12 cellular contexts compared by ENCODE assay signal in the genomic region with DNA sequence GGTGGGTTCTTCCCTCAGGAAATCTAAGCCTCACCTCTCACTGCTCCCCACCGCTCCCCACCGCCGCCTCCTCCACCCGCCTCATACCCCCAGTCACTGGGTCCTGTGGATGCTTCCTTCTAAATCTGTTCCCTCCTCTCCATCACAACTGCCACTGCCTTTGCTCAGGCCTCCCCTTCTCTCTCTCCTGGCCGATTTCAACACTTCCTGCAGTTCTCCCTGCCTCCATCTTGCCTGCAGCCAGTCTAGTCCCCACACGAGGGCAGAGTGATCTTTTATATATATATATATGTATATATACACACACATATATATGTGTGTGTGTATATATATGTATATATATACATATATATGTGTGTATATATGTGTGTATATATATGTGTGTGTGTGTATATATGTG. TPM values are rescaled to one million over a fixed set of nuclear protein-coding genes. Genes with fewer than 3 reads are reported as not detected.
A peak's percentile ranks its signal among the peaks of the same experiment; 100 is the strongest.
DNase-seq lines count a peak whose midpoint lies in the region; TF ChIP-seq lines count a peak whose summit lies in the region.
"Had no signal": no experiment of that assay in that cellular context is flagged by ENCODE, and none has a peak within 500 bp of the region (broad histone marks: within the 10 kb centered on the region; RNA-seq: fewer than 3 reads in every experiment).

No MANE protein-coding gene starts in this region.

- no peak overlapping the region for H3K4me2 ChIP-seq in Loucy (ENCODE audit: low read depth, low read length, poor library complexity, severe bottlenecking)

- TF ChIP-seq CTCF in Loucy (conservative IDR thresholded peaks at IDR 0.05; ENCODE audit: low read length) (no peak; the same call in 1 of the 2 replicates), nephron progenitor cell (IDR thresholded peaks at IDR 0.05) (no peak)

- peaks cover 4% of the 10 kb centered on the region for H3K36me3 Mint-ChIP-seq in nephron progenitor cell (ENCODE audit: low read depth)
- H3K36me3 Mint-ChIP-seq: memory B cell had no signal

- H3K79me2 ChIP-seq in Loucy (ENCODE audit: insufficient read depth, low read length): no peaks in the 10 kb centered on the region

- peak; percentile 30 for DNase-seq in DMS 273 (lab: John Stamatoyannopoulos, UW; ENCODE audit: unreplicated experiment)
- no peak for DNase-seq in DMS 273 treated with DMSO at 0.1 percent for 48 hours (lab: John Stamatoyannopoulos, UW)
- DNase-seq in UCSD-AML1 (lab: John Stamatoyannopoulos, UW; ENCODE audit: unreplicated experiment): peak; percentile 42
- peak; percentile 50 for DNase-seq in left kidney (ENCODE audit: low read depth, low spot score)
- DNase-seq in NCI-H1105 treated with DMSO at 0.1 percent for 48 hours (lab: John Stamatoyannopoulos, UW): no peak
- no peak for DNase-seq in mesenteric fat pad (ENCODE audit: low spot score)
- DNase-seq in nephron progenitor cell: no peak
- DNase-seq: aorta, Right ventricle myocardium superior had no signal

- no peaks in the 10 kb centered on the region for H4K20me1 ChIP-seq in Loucy (ENCODE audit: insufficient read depth, low read length, poor library complexity, severe bottlenecking)

- peaks cover 29% of the 10 kb centered on the region for H3K4me1 ChIP-seq in Loucy (ENCODE audit: insufficient read depth, low read length, poor library complexity, severe bottlenecking)

- H3F3A ChIP-seq in Loucy (ENCODE audit: low read depth): no peaks in the 10 kb centered on the region

- peaks cover 8% of the 10 kb centered on the region for H3K27me3 Mint-ChIP-seq in nephron progenitor cell (ENCODE audit: low read depth, poor library complexity)

- H3K4me3 ChIP-seq in Loucy (ENCODE audit: low read length, poor library complexity, severe bottlenecking): no peak overlapping the region

- H3K27ac Mint-ChIP-seq in nephron progenitor cell: no peak overlapping the region
- H3K27ac Mint-ChIP-seq: memory B cell had no signal

- H3K9ac ChIP-seq in Loucy (ENCODE audit: low read depth, low read length, poor library complexity, severe bottlenecking): no peak overlapping the region

- no peak overlapping the region for H3K4me3 Mint-ChIP-seq in nephron progenitor cell
- H3K4me3 Mint-ChIP-seq: memory B cell had no signal

- H3K27me3 ChIP-seq in Loucy (ENCODE audit: insufficient read depth, low read length, poor library complexity, severe bottlenecking): no peaks in the 10 kb centered on the region

- no peaks in the 10 kb centered on the region for H3K9me2 ChIP-seq in Loucy (replicated peaks; ENCODE audit: low read depth, low read length)

- H3K36me3 ChIP-seq in Loucy (ENCODE audit: insufficient read depth, low read length): no peaks in the 10 kb centered on the region

- H2AFZ ChIP-seq in Loucy (ENCODE audit: low read length): peak overlapping the region; percentile 92

- H3K4me1 Mint-ChIP-seq in nephron progenitor cell: peaks cover 34% of the 10 kb centered on the region

- H3K9me3 Mint-ChIP-seq in nephron progenitor cell: no peaks in the 10 kb centered on the region
- H3K9me3 Mint-ChIP-seq: memory B cell had no signal

- no peaks in the 10 kb centered on the region for H3K9me3 ChIP-seq in Loucy (ENCODE audit: insufficient read depth, low read depth, low read length)

RNA-seq across cellular contexts. Expression of gene CREB3L1, which starts 27.8 kb away (rescaled TPM):
- 8.4 TPM for total RNA-seq in mesenteric fat pad
- total RNA-seq: activated CD8-positive, alpha-beta memory T cell treated with anti-CD3 and anti-CD28 coated beads for 36 hours had no signal

RNA-seq across cellular contexts. Expression of gene DGKZ, which starts 42.0 kb away (rescaled TPM):
- total RNA-seq in mesenteric fat pad: 54.3 TPM

Comparison
In these comparisons a context has a peak if more than half of its experiments do, and no peak if none do; other contexts are left out.
1. DNase-seq: peak in DMS 273 (single experiment), UCSD-AML1 (single experiment) and left kidney (single experiment); none in DMS 273 treated with DMSO at 0.1 percent for 48 hours (single experiment), NCI-H1105 treated with DMSO at 0.1 percent for 48 hours (single experiment), mesenteric fat pad (single experiment) and nephron progenitor cell (single experiment).